17 cellular contexts compared by ENCODE assay signal in the genomic region with DNA sequence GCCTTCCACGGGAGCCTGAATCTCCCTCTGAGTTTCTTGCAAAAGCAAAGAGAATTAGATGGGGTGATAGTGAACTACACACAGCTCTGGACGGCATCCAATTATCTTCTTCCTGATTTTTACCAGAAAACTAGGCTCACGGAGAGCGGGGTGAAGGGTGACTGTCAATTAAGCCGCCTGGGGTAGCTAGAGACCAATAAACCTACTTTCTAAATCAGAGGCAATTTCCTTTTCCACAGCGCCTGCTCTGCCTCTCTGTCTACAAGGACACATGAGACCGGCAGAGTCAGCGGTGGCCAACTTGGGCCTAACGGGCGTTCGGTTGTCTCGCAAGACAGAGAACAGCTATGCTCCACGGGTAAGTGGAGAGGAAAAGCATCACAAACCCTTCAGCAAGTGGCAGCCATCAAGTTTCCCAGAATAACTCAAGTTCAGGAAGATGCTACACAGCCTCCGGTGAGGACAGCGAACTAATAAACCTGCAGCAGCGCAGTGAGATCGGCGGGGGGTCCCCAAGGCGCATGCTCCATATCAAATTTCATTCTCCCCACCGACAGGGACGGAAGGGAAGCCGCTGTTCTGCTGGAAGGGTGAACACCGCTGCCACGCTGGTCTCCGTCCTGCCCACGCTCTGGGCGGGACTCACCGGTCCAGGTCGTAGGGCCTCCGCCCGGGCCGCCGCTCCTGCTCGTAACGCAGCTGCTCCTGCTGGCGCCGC. TPM values are rescaled to one million over a fixed set of nuclear protein-coding genes. Genes with fewer than 3 reads are reported as not detected.
DNase-seq lines count a peak whose midpoint lies in the region; ATAC-seq and TF ChIP-seq lines count a peak whose summit lies in the region.
"Had no signal": no experiment of that assay in that cellular context is flagged by ENCODE, and none has a peak within 500 bp of the region (broad histone marks: within the 10 kb centered on the region; RNA-seq: fewer than 3 reads in every experiment).

No MANE protein-coding gene starts in this region.

- H3K27ac ChIP-seq in aorta (ENCODE audit: low read depth in 1 of 2, low read length in 2 of 2), result no peak overlapping the region
- H3K27ac ChIP-seq: KMS-11 had no signal

- DNase-seq in activated T-cell treated with anti-CD3 and anti-CD28 coated beads, Interleukin-2, amount 50 U/mL, for 24 hours, result no peak
- DNase-seq in activated T-cell treated with anti-CD3 and anti-CD28 coated beads for 4 hours (no peak), NCI-H2227 treated with DMSO at 0.1 percent for 48 hours (lab: John Stamatoyannopoulos, UW) (peak; percentile 63), nephron progenitor cell (no peak), aorta (peak; percentile 10 to 48), C1 segment of cervical spinal cord (lab: John Stamatoyannopoulos, UW) (no peak)
- DNase-seq: DMS 273 treated with DMSO at 0.1 percent for 48 hours; NCI-H1092; NCI-H2081 treated with DMSO at 0.1 percent for 48 hours; NCI-H526 treated with DMSO at 0.1 percent for 48 hours; NK-92 treated with Interleukin-12 subunit alpha and Interleukin-12 subunit beta, amount 100 ng/mL, for 24 hours; SHP77 treated with DMSO at 0.1 percent for 48 hours had no signal

- no peak overlapping the region for H3K4me3 Mint-ChIP-seq in activated T-cell treated with anti-CD3 and anti-CD28 coated beads, Interleukin-2, amount 50 U/mL, for 24 hours
- no peak overlapping the region for H3K4me3 Mint-ChIP-seq in nephron progenitor cell
- H3K4me3 Mint-ChIP-seq: CD14-positive monocyte, GM23338 had no signal

- H3K9me3 Mint-ChIP-seq in activated T-cell treated with anti-CD3 and anti-CD28 coated beads, Interleukin-2, amount 50 U/mL, for 24 hours, result no peaks in the 10 kb centered on the region
- H3K9me3 Mint-ChIP-seq in nephron progenitor cell, result no peaks in the 10 kb centered on the region
- H3K9me3 Mint-ChIP-seq: CD14-positive monocyte, GM23338 had no signal

- TF ChIP-seq CTCF in nephron progenitor cell (IDR thresholded peaks at IDR 0.05), result no peak

- H3K4me3 ChIP-seq in aorta (ENCODE audit: low read length in 2 of 2), result no peak overlapping the region
- H3K4me3 ChIP-seq: GM23338 had no signal

- intact Hi-C loops in aorta (cut with DNase I), result no loop called here

- peak overlapping the region; percentile 12 for H3K27ac Mint-ChIP-seq in activated T-cell treated with anti-CD3 and anti-CD28 coated beads, Interleukin-2, amount 50 U/mL, for 24 hours
- peak overlapping the region; percentile 82 for H3K27ac Mint-ChIP-seq in nephron progenitor cell
- H3K27ac Mint-ChIP-seq: GM23338 had no signal

- no peaks in the 10 kb centered on the region for H3K9me3 ChIP-seq in aorta (ENCODE audit: control insufficient read depth, low read length)

- peaks cover 97% of the 10 kb centered on the region for H3K36me3 Mint-ChIP-seq in activated T-cell treated with anti-CD3 and anti-CD28 coated beads, Interleukin-2, amount 50 U/mL, for 24 hours (ENCODE audit: low read depth)
- peaks cover 49% of the 10 kb centered on the region for H3K36me3 Mint-ChIP-seq in nephron progenitor cell (ENCODE audit: low read depth)

- peaks cover 3% of the 10 kb centered on the region for H3K4me1 Mint-ChIP-seq in activated T-cell treated with anti-CD3 and anti-CD28 coated beads, Interleukin-2, amount 50 U/mL, for 24 hours (ENCODE audit: low read depth)
- no peaks in the 10 kb centered on the region for H3K4me1 Mint-ChIP-seq in nephron progenitor cell
- H3K4me1 Mint-ChIP-seq: CD14-positive monocyte had no signal

- 92% methylated on average over 37 of the region's 37 CpGs for WGBS in aorta, 2 donors

- H3K27me3 Mint-ChIP-seq in activated T-cell treated with anti-CD3 and anti-CD28 coated beads, Interleukin-2, amount 50 U/mL, for 24 hours, result no peaks in the 10 kb centered on the region
- no peaks in the 10 kb centered on the region for H3K27me3 Mint-ChIP-seq in nephron progenitor cell (ENCODE audit: low read depth, poor library complexity)

- peak; percentile 30 for ATAC-seq in aorta (ENCODE audit: low FRiP score)
- no peak for ATAC-seq in HG03571 (IDR thresholded peaks at IDR 0.05; ENCODE audit: unreplicated experiment)
- no peak for ATAC-seq in HG02763 (IDR thresholded peaks at IDR 0.05; ENCODE audit: unreplicated experiment)
- ATAC-seq: GM23338 had no signal

- H3K4me1 ChIP-seq in aorta (ENCODE audit: control insufficient read depth in 1 of 2, insufficient read depth in 2 of 2, low read length in 2 of 2), result no peaks in the 10 kb centered on the region

- H3K27me3 ChIP-seq in aorta (ENCODE audit: control insufficient read depth in 1 of 2, insufficient read depth in 2 of 2, low read length in 1 of 2), result no peaks in the 10 kb centered on the region

- H3K36me3 ChIP-seq in aorta (ENCODE audit: control insufficient read depth in 1 of 2, insufficient read depth in 2 of 2, low read length in 1 of 2), result peaks cover 2 to 17% of the 10 kb centered on the region in 2 donors

RNA-seq across cellular contexts. Expression of gene TINCR, which starts 25.7 kb away (rescaled TPM):
- 1 to 10 TPM in 1 of 2 donors, under 1 TPM in 1; 0.96 to 1.1 TPM for total RNA-seq in aorta
- polyA plus RNA-seq in aorta, result 1 to 10 TPM in 1 of 2 donors, under 1 TPM in 1; 0.50 to 1.1 TPM
- polyA plus RNA-seq: CD14-positive monocyte had no signal

RNA-seq across cellular contexts. Expression of gene SAFB2, which starts 29.2 kb away (rescaled TPM):
- 100 to 1,000 TPM in 1 of 2 donors, 10 to 100 TPM in 1; 67.1 to 113 TPM for total RNA-seq in aorta
- 10 to 100 TPM; 26.7 to 82.2 TPM for polyA plus RNA-seq in aorta

RNA-seq across cellular contexts. Expression of gene SAFB, which starts 29.5 kb away (rescaled TPM):
- 100 to 1,000 TPM in 1 of 2 donors, 10 to 100 TPM in 1; 79.3 to 100 TPM for total RNA-seq in aorta
- 10 to 100 TPM; 32.7 to 72.4 TPM for polyA plus RNA-seq in aorta

Comparison
In these comparisons a context has a peak if more than half of its experiments do, and no peak if none do; other contexts are left out.
1. DNase-seq: peak in NCI-H2227 treated with DMSO at 0.1 percent for 48 hours (single experiment) and aorta (2 of 2); none in activated T-cell treated with anti-CD3 and anti-CD28 coated beads, Interleukin-2, amount 50 U/mL, for 24 hours (single experiment), activated T-cell treated with anti-CD3 and anti-CD28 coated beads for 4 hours (single experiment), nephron progenitor cell (single experiment) and C1 segment of cervical spinal cord (0 of 14).